In the genomic region with DNA sequence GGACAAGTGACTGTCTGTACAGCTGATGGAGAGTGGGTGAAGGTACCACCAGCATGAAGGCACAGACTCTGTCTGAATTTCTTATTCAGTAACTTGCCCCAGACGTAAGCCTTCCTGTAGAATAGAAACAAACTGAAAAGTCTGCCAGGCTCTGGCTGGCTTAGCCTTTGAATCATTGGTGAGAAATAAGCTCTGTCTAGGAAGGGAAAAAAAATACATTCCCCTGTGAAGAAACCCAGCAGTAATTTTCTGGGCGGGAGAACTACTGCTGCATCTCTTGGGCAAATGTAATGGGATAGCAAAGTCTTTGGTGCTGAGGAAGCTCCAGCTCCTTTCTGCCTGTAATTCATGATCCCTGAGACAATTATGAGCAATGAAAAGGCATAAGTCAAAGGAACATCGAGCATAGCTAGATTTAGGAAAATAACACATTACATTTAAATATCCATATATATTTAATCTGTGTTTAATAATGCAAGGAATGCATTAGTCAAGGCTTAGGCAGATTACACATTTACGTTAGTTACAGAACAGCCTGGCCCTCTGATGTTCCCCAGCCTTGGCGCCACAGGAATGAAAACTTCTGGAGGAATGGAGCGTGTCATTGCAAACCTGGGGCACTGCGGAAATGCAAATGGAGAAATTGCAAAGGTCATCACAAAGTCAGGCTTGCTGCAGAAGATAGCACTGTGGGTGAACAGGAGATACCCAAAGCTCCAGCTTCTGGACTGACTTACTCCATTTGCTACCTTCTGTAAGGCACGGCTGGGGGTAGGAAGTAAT, we compare ENCODE assay signal across 1 cellular context.
TF ChIP-seq lines count a peak whose summit lies in the region.

No MANE protein-coding gene starts in this region.

TF ChIP-seq in SK-N-SH, 30 proteins besides CTCF, POLR2A, EP300 and RAD21 (continued from another document):
- peak; percentile 33; the same call in 1 of the 2 replicates for TF ChIP-seq RXRA (IDR thresholded peaks at IDR 0.05; ENCODE audit: borderline replicate concordance, low read depth)
- no peak for TF ChIP-seq CHD2 (IDR thresholded peaks at IDR 0.05; ENCODE audit: low read length, partially characterized antibody)
- TF ChIP-seq, protein P1, sequence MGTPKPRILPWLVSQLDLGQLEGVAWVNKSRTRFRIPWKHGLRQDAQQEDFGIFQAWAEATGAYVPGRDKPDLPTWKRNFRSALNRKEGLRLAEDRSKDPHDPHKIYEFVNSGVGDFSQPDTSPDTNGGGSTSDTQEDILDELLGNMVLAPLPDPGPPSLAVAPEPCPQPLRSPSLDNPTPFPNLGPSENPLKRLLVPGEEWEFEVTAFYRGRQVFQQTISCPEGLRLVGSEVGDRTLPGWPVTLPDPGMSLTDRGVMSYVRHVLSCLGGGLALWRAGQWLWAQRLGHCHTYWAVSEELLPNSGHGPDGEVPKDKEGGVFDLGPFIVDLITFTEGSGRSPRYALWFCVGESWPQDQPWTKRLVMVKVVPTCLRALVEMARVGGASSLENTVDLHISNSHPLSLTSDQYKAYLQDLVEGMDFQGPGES (IDR thresholded peaks at IDR 0.05; ENCODE audit: low read depth, low read length) = no peak
- TF ChIP-seq, protein P2, sequence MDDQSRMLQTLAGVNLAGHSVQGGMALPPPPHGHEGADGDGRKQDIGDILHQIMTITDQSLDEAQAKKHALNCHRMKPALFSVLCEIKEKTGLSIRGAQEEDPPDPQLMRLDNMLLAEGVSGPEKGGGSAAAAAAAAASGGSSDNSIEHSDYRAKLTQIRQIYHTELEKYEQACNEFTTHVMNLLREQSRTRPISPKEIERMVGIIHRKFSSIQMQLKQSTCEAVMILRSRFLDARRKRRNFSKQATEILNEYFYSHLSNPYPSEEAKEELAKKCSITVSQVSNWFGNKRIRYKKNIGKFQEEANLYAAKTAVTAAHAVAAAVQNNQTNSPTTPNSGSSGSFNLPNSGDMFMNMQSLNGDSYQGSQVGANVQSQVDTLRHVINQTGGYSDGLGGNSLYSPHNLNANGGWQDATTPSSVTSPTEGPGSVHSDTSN (IDR thresholded peaks at IDR 0.05) = peak; percentile 27; the same call in 1 of the 2 replicates
- TF ChIP-seq ELF1 (IDR thresholded peaks at IDR 0.05) = no peak
- TF ChIP-seq MEF2A (IDR thresholded peaks at IDR 0.05; ENCODE audit: borderline replicate concordance, low read depth) = no peak
- no peak for TF ChIP-seq GATA2 (CRISPR knock-in tag; IDR thresholded peaks at IDR 0.05)
- peak; percentile 18; the same call in 1 of the 2 replicates for TF ChIP-seq TEAD4 (IDR thresholded peaks at IDR 0.05; ENCODE audit: borderline replicate concordance, insufficient read depth)
- TF ChIP-seq RCOR1 (IDR thresholded peaks at IDR 0.05; ENCODE audit: low read length) = no peak
